Comparison of ENCODE assay signal across 14 cellular contexts in genomic region chr14:58898655-58899316, GRCh38.
DNase-seq lines count a peak whose midpoint lies in the region; ATAC-seq and TF ChIP-seq lines count a peak whose summit lies in the region.
"Had no signal": no experiment of that assay in that cellular context is flagged by ENCODE, and none has a peak within 500 bp of the region (broad histone marks: within the 10 kb centered on the region; RNA-seq: fewer than 3 reads in every experiment).

No MANE protein-coding gene starts in this region.

- no peak overlapping the region for H3K4me3 ChIP-seq in mesenchymal stem cell (ENCODE audit: insufficient read depth in 1 of 2, low read depth in 1 of 2, low read length in 2 of 2)
- H3K4me3 ChIP-seq: skin epidermis had no signal

- no peak overlapping the region for H3K4ac ChIP-seq in mesenchymal stem cell (ENCODE audit: low read depth in 1 of 2, low read length in 2 of 2)

- 70% methylated on average over 2 of the region's 4 CpGs for WGBS in mesenchymal stem cell

- H3K9ac ChIP-seq in mesenchymal stem cell (ENCODE audit: low read length): peak overlapping the region; percentile 10

- no peak overlapping the region for H4K91ac ChIP-seq in mesenchymal stem cell (ENCODE audit: low read length)

- in situ Hi-C loops in G401 (cut with HindIII; ENCODE audit: low sequenced_read_pairs): no loop called here

- no peak overlapping the region for H2AK5ac ChIP-seq in mesenchymal stem cell (ENCODE audit: low read length, severe bottlenecking)

- ATAC-seq in activated T-cell treated with anti-CD3 and anti-CD28 coated beads, Interleukin-2, amount 50 U/mL, for 4 hours: no peak
- ATAC-seq in HG02870 (IDR thresholded peaks at IDR 0.05; ENCODE audit: unreplicated experiment) (no peak), HG03139 (IDR thresholded peaks at IDR 0.05; ENCODE audit: unreplicated experiment) (no peak)
- ATAC-seq: activated T-cell treated with anti-CD3 and anti-CD28 coated beads, Interleukin-2, amount 50 U/mL, for 72 hours had no signal

- no peaks in the 10 kb centered on the region for H3K9me3 Mint-ChIP-seq in activated T-cell treated with anti-CD3 and anti-CD28 coated beads, Interleukin-2, amount 50 U/mL, for 4 hours

- peak overlapping the region; percentile 91 for H3K27ac ChIP-seq in mesenchymal stem cell (ENCODE audit: low read length, poor library complexity, severe bottlenecking)

- DNase-seq in AG09319 (ENCODE audit: extremely low read depth, low read depth) (peak; percentile 68), LHCN-M2 (ENCODE audit: low read depth) (peak; percentile 94), dedifferentiated amniotic fluid mesenchymal stem cell (ENCODE audit: extremely low spot score) (peak; percentile 92), mesenchymal stem cell (peak; percentile 93), G401 (ENCODE audit: low spot score) (no peak)
- no peak for DNase-seq in activated T-cell treated with anti-CD3 and anti-CD28 coated beads, Interleukin-2, amount 50 U/mL, for 4 hours
- DNase-seq: activated CD4-positive, CD25-positive, alpha-beta regulatory T cell; activated T-cell treated with anti-CD3 and anti-CD28 coated beads, Interleukin-2, amount 50 U/mL, for 72 hours; CD8-positive, alpha-beta memory T cell; NCI-H2081 had no signal

- H3K18ac ChIP-seq in mesenchymal stem cell (ENCODE audit: low read depth in 1 of 2, low read length in 2 of 2): no peak overlapping the region

- no peaks in the 10 kb centered on the region for H3K36me3 Mint-ChIP-seq in activated T-cell treated with anti-CD3 and anti-CD28 coated beads, Interleukin-2, amount 50 U/mL, for 4 hours (ENCODE audit: insufficient read depth)
- H3K36me3 Mint-ChIP-seq: CD8-positive, alpha-beta memory T cell had no signal

- no peak overlapping the region for H3K4me2 ChIP-seq in mesenchymal stem cell (ENCODE audit: low read length, poor library complexity, severe bottlenecking)

- no peak overlapping the region for H3K14ac ChIP-seq in mesenchymal stem cell (ENCODE audit: low read length in 2 of 2)

- H3K4me1 Mint-ChIP-seq in activated T-cell treated with anti-CD3 and anti-CD28 coated beads, Interleukin-2, amount 50 U/mL, for 4 hours (ENCODE audit: low read depth): no peaks in the 10 kb centered on the region
- H3K4me1 Mint-ChIP-seq: CD8-positive, alpha-beta memory T cell; central memory CD8-positive, alpha-beta T cell had no signal

- H2BK15ac ChIP-seq in mesenchymal stem cell (ENCODE audit: low read depth, poor library complexity, severe bottlenecking): no peak overlapping the region

- no peaks in the 10 kb centered on the region for H3K9me3 ChIP-seq in mesenchymal stem cell (ENCODE audit: control insufficient read depth, low read length)

- no peak overlapping the region for H3K4me3 Mint-ChIP-seq in activated T-cell treated with anti-CD3 and anti-CD28 coated beads, Interleukin-2, amount 50 U/mL, for 4 hours
- H3K4me3 Mint-ChIP-seq: activated T-cell treated with anti-CD3 and anti-CD28 coated beads, Interleukin-2, amount 50 U/mL, for 72 hours; CD8-positive, alpha-beta memory T cell; central memory CD8-positive, alpha-beta T cell had no signal

- H2AFZ ChIP-seq in mesenchymal stem cell (ENCODE audit: low read depth, low read length): no peak overlapping the region

- H2BK12ac ChIP-seq in mesenchymal stem cell (ENCODE audit: low read length in 2 of 2): no peak overlapping the region

- H3K23ac ChIP-seq in mesenchymal stem cell (ENCODE audit: low read length in 2 of 2): no peak overlapping the region

- H3K36me3 ChIP-seq in mesenchymal stem cell (ENCODE audit: control insufficient read depth in 1 of 2, insufficient read depth in 2 of 2, low read depth in 1 of 2, low read length in 2 of 2): no peaks in the 10 kb centered on the region

- H3K4me1 ChIP-seq in mesenchymal stem cell (ENCODE audit: control insufficient read depth, insufficient read depth, low read depth, low read length): no peaks in the 10 kb centered on the region

- TF ChIP-seq CTCF in AG09319 (IDR thresholded peaks at IDR 0.05; ENCODE audit: low read depth, low read length): no peak

- no peak overlapping the region for H4K8ac ChIP-seq in mesenchymal stem cell (ENCODE audit: low read length)

- no peaks in the 10 kb centered on the region for H3K79me1 ChIP-seq in mesenchymal stem cell (replicated peaks; ENCODE audit: low read length, poor library complexity, severe bottlenecking)

- H3K27me3 ChIP-seq in mesenchymal stem cell (ENCODE audit: control insufficient read depth in 1 of 2, insufficient read depth in 1 of 2, low read length in 2 of 2): peaks cover 0 to 27% of the 10 kb centered on the region in 2 experiments

- H3K27me3 Mint-ChIP-seq in activated T-cell treated with anti-CD3 and anti-CD28 coated beads, Interleukin-2, amount 50 U/mL, for 4 hours (ENCODE audit: low read depth): peaks cover 5% of the 10 kb centered on the region
- H3K27me3 Mint-ChIP-seq: central memory CD8-positive, alpha-beta T cell had no signal

- peak overlapping the region; percentile 66 for H2BK5ac ChIP-seq in mesenchymal stem cell (ENCODE audit: low read depth, low read length, poor library complexity, severe bottlenecking)

- no peak overlapping the region for H2BK120ac ChIP-seq in mesenchymal stem cell (ENCODE audit: low read depth, low read length)

Comparison
In these comparisons a context has a peak if more than half of its experiments do, and no peak if none do; other contexts are left out.
1. DNase-seq: peak in AG09319 (single experiment), LHCN-M2 (single experiment), dedifferentiated amniotic fluid mesenchymal stem cell (single experiment) and mesenchymal stem cell (single experiment); none in G401 (single experiment) and activated T-cell treated with anti-CD3 and anti-CD28 coated beads, Interleukin-2, amount 50 U/mL, for 4 hours (single experiment).